9 cellular contexts compared by ENCODE assay signal in the genomic region with DNA sequence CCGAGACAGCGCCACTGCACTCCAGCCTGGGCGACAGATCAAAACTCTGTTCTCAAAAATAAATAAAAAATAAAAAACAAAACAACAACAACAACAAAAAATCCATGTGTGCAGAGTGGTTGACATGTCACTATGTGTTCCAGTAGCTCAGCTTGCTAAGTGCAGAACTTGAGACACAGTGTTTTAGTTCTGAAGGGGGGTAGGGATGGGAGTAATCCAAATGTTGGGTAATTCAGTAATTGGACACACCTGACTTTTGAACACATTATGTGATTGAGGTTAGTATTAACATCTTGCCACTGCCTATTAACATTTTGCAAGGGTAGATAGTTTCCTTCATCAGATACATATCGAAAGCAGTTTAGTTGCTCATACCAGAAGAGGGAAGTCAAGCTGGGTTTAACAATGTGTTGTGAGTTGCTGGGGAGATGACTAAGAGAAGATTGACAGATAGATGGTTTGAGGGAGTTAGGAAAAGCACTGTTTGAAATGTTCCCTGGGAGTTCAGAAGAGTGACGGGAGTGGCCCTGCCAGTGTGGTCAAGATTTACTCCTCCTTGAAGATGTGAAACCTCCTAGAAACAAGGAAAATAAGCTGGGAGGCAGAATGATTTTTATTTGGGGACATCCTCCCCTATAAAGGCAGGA.
DNase-seq lines count a peak whose midpoint lies in the region; ATAC-seq and TF ChIP-seq lines count a peak whose summit lies in the region.
"Had no signal": no experiment of that assay in that cellular context is flagged by ENCODE, and none has a peak within 500 bp of the region (broad histone marks: within the 10 kb centered on the region; RNA-seq: fewer than 3 reads in every experiment).

No MANE protein-coding gene starts in this region.

- peaks cover 2% of the 10 kb centered on the region for H3K27me3 Mint-ChIP-seq in T-helper 2 cell treated with Interferon-gamma antibody and Interleukin-4, amounts not matched to agents 5 μg/mL and 100 μg/mL, for 36 hours (ENCODE audit: low read depth)

- no peak overlapping the region for H3K4me3 Mint-ChIP-seq in T-helper 2 cell treated with Interferon-gamma antibody and Interleukin-4, amounts not matched to agents 5 μg/mL and 100 μg/mL, for 36 hours

- ATAC-seq in GM18909 (IDR thresholded peaks at IDR 0.05; ENCODE audit: poor library complexity, unreplicated experiment) (peak; percentile 86), HG03097 (IDR thresholded peaks at IDR 0.05; ENCODE audit: low FRiP score, unreplicated experiment) (peak; percentile 75)
- ATAC-seq: Panc1 had no signal

- H3K27ac Mint-ChIP-seq in T-helper 2 cell treated with Interferon-gamma antibody and Interleukin-4, amounts not matched to agents 5 μg/mL and 100 μg/mL, for 36 hours: no peak overlapping the region

- H3K4me1 Mint-ChIP-seq in T-helper 2 cell treated with Interferon-gamma antibody and Interleukin-4, amounts not matched to agents 5 μg/mL and 100 μg/mL, for 36 hours (ENCODE audit: low read depth): peaks cover 12% of the 10 kb centered on the region

- H3K9me3 Mint-ChIP-seq in T-helper 2 cell treated with Interferon-gamma antibody and Interleukin-4, amounts not matched to agents 5 μg/mL and 100 μg/mL, for 36 hours: no peaks in the 10 kb centered on the region

- H3K4me3 ChIP-seq in fibroblast of pulmonary artery (replicated peaks; ENCODE audit: low read depth, low read length): peak overlapping the region; percentile 44

- DNase-seq in CD1c-positive myeloid dendritic cell (ENCODE audit: extremely low spot score): peak; percentile 82
- DNase-seq in T-helper 2 cell treated with Interferon-gamma antibody and Interleukin-4, amounts not matched to agents 5 μg/mL and 100 μg/mL, for 36 hours (ENCODE audit: low spot score): peak; percentile 36
- peak; percentile 42 for DNase-seq in fibroblast of pulmonary artery (ENCODE audit: low read depth)
- DNase-seq in putamen (ENCODE audit: low spot score): peak; percentile 40
- no peak for DNase-seq in stimulated activated CD4-positive, alpha-beta T cell treated with anti-CD3 and anti-CD28 coated beads, Interleukin-15, amount 100 ng/mL, for 24 hours
- DNase-seq in activated CD4-positive, CD25-positive, alpha-beta regulatory T cell (lab: John Stamatoyannopoulos, UW): no peak

- H3K36me3 Mint-ChIP-seq in T-helper 2 cell treated with Interferon-gamma antibody and Interleukin-4, amounts not matched to agents 5 μg/mL and 100 μg/mL, for 36 hours (ENCODE audit: low read depth): peaks cover 31% of the 10 kb centered on the region

- no peak for TF ChIP-seq CTCF in fibroblast of pulmonary artery (IDR thresholded peaks at IDR 0.05; ENCODE audit: low read length, missing control alignments)

Comparison
In these comparisons a context has a peak if more than half of its experiments do, and no peak if none do; other contexts are left out.
1. DNase-seq: peak in CD1c-positive myeloid dendritic cell (single experiment), T-helper 2 cell treated with Interferon-gamma antibody and Interleukin-4, amounts not matched to agents 5 μg/mL and 100 μg/mL, for 36 hours (single experiment), fibroblast of pulmonary artery (single experiment) and putamen (single experiment); none in stimulated activated CD4-positive, alpha-beta T cell treated with anti-CD3 and anti-CD28 coated beads, Interleukin-15, amount 100 ng/mL, for 24 hours (single experiment) and activated CD4-positive, CD25-positive, alpha-beta regulatory T cell (0 of 4).